ENCODE assay signal across 9 cellular contexts in the genomic region with DNA sequence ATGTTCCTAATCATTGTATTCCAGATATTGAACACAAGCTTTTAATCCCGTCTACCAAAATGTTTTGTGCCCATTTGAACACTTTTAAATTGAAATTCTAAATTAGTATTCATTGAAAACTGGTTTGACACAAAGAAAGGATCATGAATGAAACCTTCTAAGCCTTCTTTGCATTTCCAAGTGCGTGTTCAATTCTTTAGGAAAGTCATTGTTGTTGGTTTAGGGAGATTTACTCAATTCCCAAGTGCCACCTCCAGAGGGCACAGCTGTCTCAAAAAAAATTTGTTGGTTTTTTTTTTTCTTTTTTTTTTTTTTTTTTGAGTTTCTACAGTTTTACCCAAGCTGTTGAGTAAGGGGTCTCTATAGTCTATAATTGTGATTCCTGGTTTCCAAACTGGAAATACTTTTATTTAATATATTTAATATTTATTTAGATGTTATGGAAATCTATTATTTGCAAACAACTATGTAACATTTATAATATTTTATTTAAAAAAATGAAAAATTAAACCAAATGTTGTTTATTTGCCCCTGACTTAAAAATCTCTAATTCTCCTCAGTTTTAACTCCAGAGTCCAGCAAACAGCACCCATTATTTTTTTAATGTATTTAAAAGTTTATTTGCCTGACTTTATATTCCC.
DNase-seq lines count a peak whose midpoint lies in the region; ATAC-seq and TF ChIP-seq lines count a peak whose summit lies in the region.
"Had no signal": no experiment of that assay in that cellular context is flagged by ENCODE, and none has a peak within 500 bp of the region (broad histone marks: within the 10 kb centered on the region; RNA-seq: fewer than 3 reads in every experiment).

No MANE protein-coding gene starts in this region.

- H3K27ac ChIP-seq in psoas muscle (no peak overlapping the region), gastrocnemius medialis (no peak overlapping the region)

- H3K4me1 ChIP-seq in psoas muscle (no peaks in the 10 kb centered on the region), gastrocnemius medialis (peaks cover 4 to 5% of the 10 kb centered on the region in 2 donors)

- intact Hi-C loops in psoas muscle (cut with DNase I) (loop anchor here (5.0 to 10.0 kb wide), 3 partner anchors 320 to 412 kb away; no protein-coding TSS in a partner anchor), gastrocnemius medialis (cut with DNase I; ENCODE audit: low total_unique reads) (loop anchor here (5.0 to 10.0 kb wide), 3 partner anchors 320 to 418 kb away; no protein-coding TSS in a partner anchor)

- peak; percentile 47 for DNase-seq in DMS153 (lab: John Stamatoyannopoulos, UW)
- no peak for DNase-seq in HFF-Myc (ENCODE audit: extremely low read depth, low read depth)
- DNase-seq in OCI-M1 (lab: John Stamatoyannopoulos, UW) = peak; percentile 74
- DNase-seq in epithelial cell of esophagus (ENCODE audit: low read depth) = peak; percentile 40
- DNase-seq in psoas muscle = no peak
- DNase-seq in activated effector memory CD4-positive, alpha-beta T cell treated with anti-CD3 and anti-CD28 coated beads, Interleukin-2, amount 50 U/mL, for 16 hours = no peak
- no peak for DNase-seq in mesenteric fat pad (ENCODE audit: low spot score)
- DNase-seq in gastrocnemius medialis = no peak
- DNase-seq: activated B cell treated with CpG ODN at 0.5 μM for 24 hours had no signal

- H3K27me3 ChIP-seq in psoas muscle (ENCODE audit: insufficient read depth in 3 of 3, low read length in 2 of 3) = peaks cover 0 to 20% (median 2%) of the 10 kb centered on the region in 3 donors
- peaks cover 6 to 11% (median 7%) of the 10 kb centered on the region in 3 donors for H3K27me3 ChIP-seq in gastrocnemius medialis

- in situ Hi-C loops in gastrocnemius medialis (cut with MboI; ENCODE audit: low sequenced_read_pairs in 4 of 4) = loop anchor here in 2 of 4 donors (25.0 kb wide), 2 partner anchors 400 to 1400 kb away; no protein-coding TSS in a partner anchor

- no peaks in the 10 kb centered on the region for H3K36me3 ChIP-seq in psoas muscle (ENCODE audit: insufficient read depth in 1 of 2, low read depth in 1 of 2)
- H3K36me3 ChIP-seq in gastrocnemius medialis = no peaks in the 10 kb centered on the region

- peak; percentile 35 for TF ChIP-seq CTCF in HFF-Myc (IDR thresholded peaks at IDR 0.05; ENCODE audit: low read depth, low read length, missing control alignments)
- peak; percentile 65 for TF ChIP-seq CTCF in epithelial cell of esophagus (IDR thresholded peaks at IDR 0.05; ENCODE audit: insufficient read depth, low read depth, low read length, missing control alignments)
- TF ChIP-seq CTCF in psoas muscle (IDR thresholded peaks at IDR 0.05) = peak; percentile 30
- TF ChIP-seq CTCF in gastrocnemius medialis (IDR thresholded peaks at IDR 0.05 in 4 of 5, conservative IDR thresholded peaks at IDR 0.05 in 1 of 5) = peak in 1 of 5 experiments; percentile 25

- ATAC-seq in psoas muscle = no peak
- ATAC-seq in gastrocnemius medialis = no peak

- 45 to 56% (median 50%) methylated on average over 2 of the region's 2 CpGs for WGBS in psoas muscle, 3 donors

- H3K4me3 ChIP-seq in HFF-Myc (replicated peaks; ENCODE audit: low read depth, low read length) = no peak overlapping the region
- no peak overlapping the region for H3K4me3 ChIP-seq in epithelial cell of esophagus (ENCODE audit: low read length)
- no peak overlapping the region for H3K4me3 ChIP-seq in psoas muscle
- no peak overlapping the region for H3K4me3 ChIP-seq in gastrocnemius medialis

- TF ChIP-seq POLR2A in gastrocnemius medialis (IDR thresholded peaks at IDR 0.05) = no peak

- H3K9me3 ChIP-seq in psoas muscle (no peaks in the 10 kb centered on the region), gastrocnemius medialis (no peaks in the 10 kb centered on the region)

Comparison
In these comparisons a context has a peak if more than half of its experiments do, and no peak if none do; other contexts are left out.
1. DNase-seq: peak in DMS153 (single experiment), OCI-M1 (single experiment) and epithelial cell of esophagus (single experiment); none in HFF-Myc (single experiment), psoas muscle (0 of 2), activated effector memory CD4-positive, alpha-beta T cell treated with anti-CD3 and anti-CD28 coated beads, Interleukin-2, amount 50 U/mL, for 16 hours (single experiment), mesenteric fat pad (single experiment) and gastrocnemius medialis (0 of 2).